ENCODE assay signal across 1 cellular context in genomic region chr6:26956601-26957184, GRCh38.
TF ChIP-seq lines count a peak whose summit lies in the region.
"Not testable (repeated sequence)": the region's sequence is repeated elsewhere in the genome, so short reads cannot be mapped to it uniquely, and the experiment has no call there.

No MANE protein-coding gene starts in this region.

TF ChIP-seq in HepG2, 621 proteins besides CTCF, POLR2A, EP300 and RAD21 (continued from another document and continues in another):
- TF ChIP-seq HBP1 (CRISPR knock-in tag; IDR thresholded peaks at IDR 0.05; ENCODE audit: low read depth) (0 out of 2 replicates have a peak, but pooled peaks have one; percentile 51), ZNF414 (CRISPR knock-in tag; IDR thresholded peaks at IDR 0.05) (0 out of 2 replicates have a peak, but pooled peaks have one; percentile 47), ETV5 (CRISPR knock-in tag; IDR thresholded peaks at IDR 0.05; ENCODE audit: borderline replicate concordance) (peak; percentile 71), FOSL2 (CRISPR knock-in tag; IDR thresholded peaks at IDR 0.05) (peak; percentile 59), ZBTB25 (CRISPR knock-in tag; IDR thresholded peaks at IDR 0.05) (peak; percentile 50; the same call in 1 of the 2 replicates), TBX3 (IDR thresholded peaks at IDR 0.05; ENCODE audit: borderline replicate concordance) (peak; percentile 28; the same call in 1 of the 2 replicates), PAXIP1 (CRISPR knock-in tag; conservative IDR thresholded peaks at IDR 0.05) (0 out of 2 replicates have a peak, but pooled peaks have one; percentile 9), ZNF124 (CRISPR knock-in tag; IDR thresholded peaks at IDR 0.05) (peak; percentile 59; the same call in 1 of the 2 replicates), FOXK1 (CRISPR knock-in tag; IDR thresholded peaks at IDR 0.05; ENCODE audit: borderline replicate concordance, low read depth) (peak; percentile 34; the same call in 1 of the 2 replicates), SOX13 (CRISPR knock-in tag; conservative IDR thresholded peaks at IDR 0.05 in 1 of 2, IDR thresholded peaks at IDR 0.05 in 1 of 2) (peak in 1 of 2 experiments; percentile 55; a peak in 2 of 4 replicates), RXRB (CRISPR knock-in tag; IDR thresholded peaks at IDR 0.05; ENCODE audit: borderline replicate concordance) (peak; percentile 47; the same call in 1 of the 2 replicates), YEATS2 (CRISPR knock-in tag; IDR thresholded peaks at IDR 0.05; ENCODE audit: borderline replicate concordance) (peak; percentile 65; the same call in 1 of the 2 replicates), ZBTB7A (CRISPR knock-in tag; IDR thresholded peaks at IDR 0.05) (peak; percentile 70; the same call in 1 of the 2 replicates), GATAD1 (CRISPR knock-in tag; IDR thresholded peaks at IDR 0.05) (peak; percentile 87), DMAP1 (CRISPR knock-in tag; IDR thresholded peaks at IDR 0.05) (peak; percentile 56; the same call in 1 of the 2 replicates), ZBTB7B (CRISPR knock-in tag; IDR thresholded peaks at IDR 0.05) (peak; percentile 93), HNRNPLL (IDR thresholded peaks at IDR 0.05; ENCODE audit: low read depth, low read length, poor library complexity, severe bottlenecking) (peak; percentile 51), ARID5B (CRISPR knock-in tag; IDR thresholded peaks at IDR 0.05) (peak; percentile 77; the same call in 1 of the 2 replicates), TSC22D2 (CRISPR knock-in tag; IDR thresholded peaks at IDR 0.05; ENCODE audit: borderline replicate concordance) (0 out of 2 replicates have a peak, but pooled peaks have one; percentile 71), SPEN (CRISPR knock-in tag; IDR thresholded peaks at IDR 0.05; ENCODE audit: low read depth) (peak; percentile 51; the same call in 1 of the 2 replicates), POGK (CRISPR knock-in tag; conservative IDR thresholded peaks at IDR 0.05) (peak; percentile 23; the same call in 1 of the 2 replicates)
- TF ChIP-seq, protein P1, sequence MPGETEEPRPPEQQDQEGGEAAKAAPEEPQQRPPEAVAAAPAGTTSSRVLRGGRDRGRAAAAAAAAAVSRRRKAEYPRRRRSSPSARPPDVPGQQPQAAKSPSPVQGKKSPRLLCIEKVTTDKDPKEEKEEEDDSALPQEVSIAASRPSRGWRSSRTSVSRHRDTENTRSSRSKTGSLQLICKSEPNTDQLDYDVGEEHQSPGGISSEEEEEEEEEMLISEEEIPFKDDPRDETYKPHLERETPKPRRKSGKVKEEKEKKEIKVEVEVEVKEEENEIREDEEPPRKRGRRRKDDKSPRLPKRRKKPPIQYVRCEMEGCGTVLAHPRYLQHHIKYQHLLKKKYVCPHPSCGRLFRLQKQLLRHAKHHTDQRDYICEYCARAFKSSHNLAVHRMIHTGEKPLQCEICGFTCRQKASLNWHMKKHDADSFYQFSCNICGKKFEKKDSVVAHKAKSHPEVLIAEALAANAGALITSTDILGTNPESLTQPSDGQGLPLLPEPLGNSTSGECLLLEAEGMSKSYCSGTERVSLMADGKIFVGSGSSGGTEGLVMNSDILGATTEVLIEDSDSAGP (CRISPR knock-in tag; IDR thresholded peaks at IDR 0.05; ENCODE audit: borderline replicate concordance): peak; percentile 57
- TF ChIP-seq, protein P2, sequence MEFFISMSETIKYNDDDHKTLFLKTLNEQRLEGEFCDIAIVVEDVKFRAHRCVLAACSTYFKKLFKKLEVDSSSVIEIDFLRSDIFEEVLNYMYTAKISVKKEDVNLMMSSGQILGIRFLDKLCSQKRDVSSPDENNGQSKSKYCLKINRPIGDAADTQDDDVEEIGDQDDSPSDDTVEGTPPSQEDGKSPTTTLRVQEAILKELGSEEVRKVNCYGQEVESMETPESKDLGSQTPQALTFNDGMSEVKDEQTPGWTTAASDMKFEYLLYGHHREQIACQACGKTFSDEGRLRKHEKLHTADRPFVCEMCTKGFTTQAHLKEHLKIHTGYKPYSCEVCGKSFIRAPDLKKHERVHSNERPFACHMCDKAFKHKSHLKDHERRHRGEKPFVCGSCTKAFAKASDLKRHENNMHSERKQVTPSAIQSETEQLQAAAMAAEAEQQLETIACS (CRISPR knock-in tag; IDR thresholded peaks at IDR 0.05): peak; percentile 78
- not testable (repeated sequence) for TF ChIP-seq SOX13 (IDR thresholded peaks at IDR 0.05)
- TF ChIP-seq, protein P3, sequence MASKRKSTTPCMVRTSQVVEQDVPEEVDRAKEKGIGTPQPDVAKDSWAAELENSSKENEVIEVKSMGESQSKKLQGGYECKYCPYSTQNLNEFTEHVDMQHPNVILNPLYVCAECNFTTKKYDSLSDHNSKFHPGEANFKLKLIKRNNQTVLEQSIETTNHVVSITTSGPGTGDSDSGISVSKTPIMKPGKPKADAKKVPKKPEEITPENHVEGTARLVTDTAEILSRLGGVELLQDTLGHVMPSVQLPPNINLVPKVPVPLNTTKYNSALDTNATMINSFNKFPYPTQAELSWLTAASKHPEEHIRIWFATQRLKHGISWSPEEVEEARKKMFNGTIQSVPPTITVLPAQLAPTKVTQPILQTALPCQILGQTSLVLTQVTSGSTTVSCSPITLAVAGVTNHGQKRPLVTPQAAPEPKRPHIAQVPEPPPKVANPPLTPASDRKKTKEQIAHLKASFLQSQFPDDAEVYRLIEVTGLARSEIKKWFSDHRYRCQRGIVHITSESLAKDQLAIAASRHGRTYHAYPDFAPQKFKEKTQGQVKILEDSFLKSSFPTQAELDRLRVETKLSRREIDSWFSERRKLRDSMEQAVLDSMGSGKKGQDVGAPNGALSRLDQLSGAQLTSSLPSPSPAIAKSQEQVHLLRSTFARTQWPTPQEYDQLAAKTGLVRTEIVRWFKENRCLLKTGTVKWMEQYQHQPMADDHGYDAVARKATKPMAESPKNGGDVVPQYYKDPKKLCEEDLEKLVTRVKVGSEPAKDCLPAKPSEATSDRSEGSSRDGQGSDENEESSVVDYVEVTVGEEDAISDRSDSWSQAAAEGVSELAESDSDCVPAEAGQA (IDR thresholded peaks at IDR 0.05; ENCODE audit: low read depth): 0 out of 2 replicates have a peak, but pooled peaks have one; percentile 40
- TF ChIP-seq, protein P3 (CRISPR knock-in tag; IDR thresholded peaks at IDR 0.05; ENCODE audit: borderline replicate concordance): not testable (repeated sequence)
- TF ChIP-seq, protein P4, sequence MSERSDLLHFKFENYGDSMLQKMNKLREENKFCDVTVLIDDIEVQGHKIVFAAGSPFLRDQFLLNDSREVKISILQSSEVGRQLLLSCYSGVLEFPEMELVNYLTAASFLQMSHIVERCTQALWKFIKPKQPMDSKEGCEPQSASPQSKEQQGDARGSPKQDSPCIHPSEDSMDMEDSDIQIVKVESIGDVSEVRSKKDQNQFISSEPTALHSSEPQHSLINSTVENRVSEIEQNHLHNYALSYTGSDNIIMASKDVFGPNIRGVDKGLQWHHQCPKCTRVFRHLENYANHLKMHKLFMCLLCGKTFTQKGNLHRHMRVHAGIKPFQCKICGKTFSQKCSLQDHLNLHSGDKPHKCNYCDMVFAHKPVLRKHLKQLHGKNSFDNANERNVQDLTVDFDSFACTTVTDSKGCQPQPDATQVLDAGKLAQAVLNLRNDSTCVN (CRISPR knock-in tag; IDR thresholded peaks at IDR 0.05; ENCODE audit: borderline replicate concordance): peak; percentile 95
